8 cellular contexts compared by ENCODE assay signal in the genomic region with DNA sequence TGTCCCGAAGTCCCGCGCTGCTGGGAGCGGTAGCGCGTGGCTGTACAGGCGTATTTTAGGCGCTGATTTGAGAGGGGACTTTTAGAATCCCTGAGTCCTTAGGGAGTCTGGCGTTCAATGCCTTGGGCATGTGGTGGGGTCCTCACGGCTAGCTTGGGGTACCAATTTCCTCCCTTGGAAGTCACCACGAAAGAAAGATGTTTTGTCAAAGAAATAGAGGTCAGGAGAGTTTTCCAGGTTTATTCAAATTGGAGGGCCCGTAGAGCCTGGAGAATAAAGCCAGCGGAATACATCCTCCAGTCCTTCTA.
A peak's percentile ranks its signal among the peaks of the same experiment; 100 is the strongest.
DNase-seq lines count a peak whose midpoint lies in the region; ATAC-seq, FAIRE-seq and TF ChIP-seq lines count a peak whose summit lies in the region.

No MANE protein-coding gene starts in this region.

- no peak for ATAC-seq in mucosa of descending colon
- ATAC-seq in HG03097 (IDR thresholded peaks at IDR 0.05; ENCODE audit: low FRiP score, unreplicated experiment): no peak

- no peak for TF ChIP-seq CTCF in HFFc6 (IDR thresholded peaks at IDR 0.05)
- TF ChIP-seq CTCF in mammary epithelial cell (conservative IDR thresholded peaks at IDR 0.05 in 1 of 2, IDR thresholded peaks at IDR 0.05 in 1 of 2; ENCODE audit: extremely low read depth in 1 of 2, insufficient read depth in 1 of 2, low read depth in 1 of 2, low read length in 2 of 2): no peak
- no peak for TF ChIP-seq CTCF in mucosa of descending colon (IDR thresholded peaks at IDR 0.05)
- TF ChIP-seq CTCF in D721Med (IDR thresholded peaks at IDR 0.05; ENCODE audit: insufficient read depth, missing control alignments): no peak

- H3K4me3 ChIP-seq in ACC112 (ENCODE audit: low read depth, low read length) (peak overlapping the region; percentile 96), mammary epithelial cell (replicated peaks in 1 of 3; ENCODE audit: insufficient read depth in 1 of 3, low read depth in 2 of 3, low read length in 3 of 3) (peak overlapping the region; percentile 78 to 92 (median 86)), mucosa of descending colon (peak overlapping the region; percentile 69)

- H3K79me2 ChIP-seq in ACC112 (ENCODE audit: control insufficient read depth, insufficient read depth, low read length, unreplicated experiment): no peaks in the 10 kb centered on the region
- H3K79me2 ChIP-seq in mammary epithelial cell (ENCODE audit: insufficient read depth, low read length): peaks cover 9% of the 10 kb centered on the region

- H3K9ac ChIP-seq in mammary epithelial cell (ENCODE audit: insufficient read depth, low read length): peak overlapping the region; percentile 87

- WGBS in mammary epithelial cell (ENCODE audit: low coverage, missing lambda C conversion rate): 10% methylated on average over 4 of the region's 13 CpGs

- peak overlapping the region; percentile 95 for H3K4me3 Mint-ChIP-seq in HFFc6

- peak overlapping the region; percentile 91 for H3K27ac Mint-ChIP-seq in HFFc6

- H3K36me3 Mint-ChIP-seq in HFFc6 (ENCODE audit: low read depth): 0 out of 2 replicates have a peak, but pooled peaks cover 9% of the 10 kb centered on the region

- peaks cover 32% of the 10 kb centered on the region for H3K4me1 Mint-ChIP-seq in HFFc6 (ENCODE audit: low read depth)

- in situ Hi-C loops in mammary epithelial cell (cut with MboI; ENCODE audit: low sequenced_read_pairs in 2 of 2): no loop called here

- H3K4me2 ChIP-seq in mammary epithelial cell (ENCODE audit: insufficient read depth, low read depth, low read length): peak overlapping the region; percentile 91

- peak overlapping the region; percentile 96 for H2AFZ ChIP-seq in ACC112 (ENCODE audit: low read length, unreplicated experiment)
- peak overlapping the region; percentile 99 for H2AFZ ChIP-seq in mammary epithelial cell (ENCODE audit: low read depth, low read length)

- peaks cover 8% of the 10 kb centered on the region for H3K9me3 Mint-ChIP-seq in HFFc6

- H3K9me3 ChIP-seq in mammary epithelial cell (replicated peaks; ENCODE audit: insufficient read depth, low read length): no peaks in the 10 kb centered on the region
- no peaks in the 10 kb centered on the region for H3K9me3 ChIP-seq in mucosa of descending colon

- H3K4me1 ChIP-seq in ACC112 (ENCODE audit: control insufficient read depth, insufficient read depth, low read length, unreplicated experiment) (peaks cover 9% of the 10 kb centered on the region), mammary epithelial cell (ENCODE audit: insufficient read depth, low read length) (peaks cover 5% of the 10 kb centered on the region), mucosa of descending colon (ENCODE audit: low read depth) (peaks cover 10% of the 10 kb centered on the region)

- no peaks in the 10 kb centered on the region for H3K27me3 Mint-ChIP-seq in HFFc6 (ENCODE audit: insufficient read depth)

- H3K27me3 ChIP-seq in ACC112 (ENCODE audit: insufficient read depth, low read length) (no peaks in the 10 kb centered on the region), mammary epithelial cell (ENCODE audit: insufficient read depth, low read length) (no peaks in the 10 kb centered on the region)

- CTCF ChIA-PET in mammary epithelial cell (lab: Charles Lee; ENCODE audit: low non-redundant PET): no interaction called here

- no peaks in the 10 kb centered on the region for H4K20me1 ChIP-seq in mammary epithelial cell (ENCODE audit: insufficient read depth, low read length)

- dilution Hi-C loops in mammary epithelial cell (cut with HindIII; ENCODE audit: low sequenced_read_pairs): no loop called here

- H3K27ac ChIP-seq in ACC112 (ENCODE audit: low read depth, low read length): peak overlapping the region; percentile 88
- H3K27ac ChIP-seq in mammary epithelial cell (ENCODE audit: insufficient read depth, low read depth, low read length): peak overlapping the region; percentile 84

- BruUV-seq in mammary epithelial cell (replicated peaks; lab: Mats Ljungman, UMichigan): no TSS peak

- FAIRE-seq in D721Med (lab: Jason Lieb, UNC): no peak

- DNase-seq in HFFc6: peak; percentile 50
- DNase-seq in mammary epithelial cell: no peak
- no peak for DNase-seq in mucosa of descending colon
- DNase-seq in SW480 (ENCODE audit: low spot score): no peak
- no peak for DNase-seq in D721Med (ENCODE audit: insufficient read length, low spot score)
- DNase-seq in GF-D8 (lab: John Stamatoyannopoulos, UW): no peak

- intact Hi-C loops in mammary epithelial cell (cut with micrococcal nuclease): loop anchor here (5.0 kb wide), 2 partner anchors 65 to 190 kb away; a partner anchor contains a TSS
- intact Hi-C loops in mucosa of descending colon (cut with DNase I, micrococcal nuclease): no loop called here

- no peaks in the 10 kb centered on the region for H3K36me3 ChIP-seq in ACC112 (ENCODE audit: insufficient read depth, low read length)
- H3K36me3 ChIP-seq in mammary epithelial cell (ENCODE audit: insufficient read depth, low read length): no peaks in the 10 kb centered on the region
- no peaks in the 10 kb centered on the region for H3K36me3 ChIP-seq in mucosa of descending colon (ENCODE audit: low read depth)
